In the genomic region with DNA sequence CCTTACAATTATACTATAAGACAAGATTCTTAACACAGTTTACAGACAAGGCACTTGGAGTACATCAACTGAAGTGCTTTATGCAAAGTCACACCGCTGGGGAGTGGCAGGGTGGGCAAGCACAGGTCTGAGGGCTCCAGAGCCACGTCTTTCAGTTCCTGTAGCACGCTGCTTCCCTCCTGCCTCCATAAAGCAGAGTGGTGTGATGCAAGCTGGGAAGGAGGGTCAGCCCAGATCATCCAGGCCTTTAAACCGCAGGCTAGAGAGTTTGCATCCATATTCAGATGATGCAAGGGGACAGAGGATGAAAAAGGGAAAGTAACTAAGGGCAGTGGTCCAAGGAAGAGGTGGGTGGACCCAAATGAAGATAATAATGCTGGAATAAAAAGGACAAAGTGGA, we compare ENCODE assay signal across 2 cellular contexts.
A peak's percentile ranks its signal among the peaks of the same experiment; 100 is the strongest.
TF ChIP-seq lines count a peak whose summit lies in the region.

No MANE protein-coding gene starts in this region.

TF ChIP-seq in GM23338, 12 proteins besides CTCF, POLR2A, EP300 and RAD21 (continued from another document):
- TF ChIP-seq, protein P1, sequence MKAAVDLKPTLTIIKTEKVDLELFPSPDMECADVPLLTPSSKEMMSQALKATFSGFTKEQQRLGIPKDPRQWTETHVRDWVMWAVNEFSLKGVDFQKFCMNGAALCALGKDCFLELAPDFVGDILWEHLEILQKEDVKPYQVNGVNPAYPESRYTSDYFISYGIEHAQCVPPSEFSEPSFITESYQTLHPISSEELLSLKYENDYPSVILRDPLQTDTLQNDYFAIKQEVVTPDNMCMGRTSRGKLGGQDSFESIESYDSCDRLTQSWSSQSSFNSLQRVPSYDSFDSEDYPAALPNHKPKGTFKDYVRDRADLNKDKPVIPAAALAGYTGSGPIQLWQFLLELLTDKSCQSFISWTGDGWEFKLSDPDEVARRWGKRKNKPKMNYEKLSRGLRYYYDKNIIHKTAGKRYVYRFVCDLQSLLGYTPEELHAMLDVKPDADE (IDR thresholded peaks at IDR 0.05): no peak
- TF ChIP-seq, protein P2, sequence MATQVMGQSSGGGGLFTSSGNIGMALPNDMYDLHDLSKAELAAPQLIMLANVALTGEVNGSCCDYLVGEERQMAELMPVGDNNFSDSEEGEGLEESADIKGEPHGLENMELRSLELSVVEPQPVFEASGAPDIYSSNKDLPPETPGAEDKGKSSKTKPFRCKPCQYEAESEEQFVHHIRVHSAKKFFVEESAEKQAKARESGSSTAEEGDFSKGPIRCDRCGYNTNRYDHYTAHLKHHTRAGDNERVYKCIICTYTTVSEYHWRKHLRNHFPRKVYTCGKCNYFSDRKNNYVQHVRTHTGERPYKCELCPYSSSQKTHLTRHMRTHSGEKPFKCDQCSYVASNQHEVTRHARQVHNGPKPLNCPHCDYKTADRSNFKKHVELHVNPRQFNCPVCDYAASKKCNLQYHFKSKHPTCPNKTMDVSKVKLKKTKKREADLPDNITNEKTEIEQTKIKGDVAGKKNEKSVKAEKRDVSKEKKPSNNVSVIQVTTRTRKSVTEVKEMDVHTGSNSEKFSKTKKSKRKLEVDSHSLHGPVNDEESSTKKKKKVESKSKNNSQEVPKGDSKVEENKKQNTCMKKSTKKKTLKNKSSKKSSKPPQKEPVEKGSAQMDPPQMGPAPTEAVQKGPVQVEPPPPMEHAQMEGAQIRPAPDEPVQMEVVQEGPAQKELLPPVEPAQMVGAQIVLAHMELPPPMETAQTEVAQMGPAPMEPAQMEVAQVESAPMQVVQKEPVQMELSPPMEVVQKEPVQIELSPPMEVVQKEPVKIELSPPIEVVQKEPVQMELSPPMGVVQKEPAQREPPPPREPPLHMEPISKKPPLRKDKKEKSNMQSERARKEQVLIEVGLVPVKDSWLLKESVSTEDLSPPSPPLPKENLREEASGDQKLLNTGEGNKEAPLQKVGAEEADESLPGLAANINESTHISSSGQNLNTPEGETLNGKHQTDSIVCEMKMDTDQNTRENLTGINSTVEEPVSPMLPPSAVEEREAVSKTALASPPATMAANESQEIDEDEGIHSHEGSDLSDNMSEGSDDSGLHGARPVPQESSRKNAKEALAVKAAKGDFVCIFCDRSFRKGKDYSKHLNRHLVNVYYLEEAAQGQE (IDR thresholded peaks at IDR 0.05; ENCODE audit: unreplicated experiment): no peak
- TF ChIP-seq, protein P3, sequence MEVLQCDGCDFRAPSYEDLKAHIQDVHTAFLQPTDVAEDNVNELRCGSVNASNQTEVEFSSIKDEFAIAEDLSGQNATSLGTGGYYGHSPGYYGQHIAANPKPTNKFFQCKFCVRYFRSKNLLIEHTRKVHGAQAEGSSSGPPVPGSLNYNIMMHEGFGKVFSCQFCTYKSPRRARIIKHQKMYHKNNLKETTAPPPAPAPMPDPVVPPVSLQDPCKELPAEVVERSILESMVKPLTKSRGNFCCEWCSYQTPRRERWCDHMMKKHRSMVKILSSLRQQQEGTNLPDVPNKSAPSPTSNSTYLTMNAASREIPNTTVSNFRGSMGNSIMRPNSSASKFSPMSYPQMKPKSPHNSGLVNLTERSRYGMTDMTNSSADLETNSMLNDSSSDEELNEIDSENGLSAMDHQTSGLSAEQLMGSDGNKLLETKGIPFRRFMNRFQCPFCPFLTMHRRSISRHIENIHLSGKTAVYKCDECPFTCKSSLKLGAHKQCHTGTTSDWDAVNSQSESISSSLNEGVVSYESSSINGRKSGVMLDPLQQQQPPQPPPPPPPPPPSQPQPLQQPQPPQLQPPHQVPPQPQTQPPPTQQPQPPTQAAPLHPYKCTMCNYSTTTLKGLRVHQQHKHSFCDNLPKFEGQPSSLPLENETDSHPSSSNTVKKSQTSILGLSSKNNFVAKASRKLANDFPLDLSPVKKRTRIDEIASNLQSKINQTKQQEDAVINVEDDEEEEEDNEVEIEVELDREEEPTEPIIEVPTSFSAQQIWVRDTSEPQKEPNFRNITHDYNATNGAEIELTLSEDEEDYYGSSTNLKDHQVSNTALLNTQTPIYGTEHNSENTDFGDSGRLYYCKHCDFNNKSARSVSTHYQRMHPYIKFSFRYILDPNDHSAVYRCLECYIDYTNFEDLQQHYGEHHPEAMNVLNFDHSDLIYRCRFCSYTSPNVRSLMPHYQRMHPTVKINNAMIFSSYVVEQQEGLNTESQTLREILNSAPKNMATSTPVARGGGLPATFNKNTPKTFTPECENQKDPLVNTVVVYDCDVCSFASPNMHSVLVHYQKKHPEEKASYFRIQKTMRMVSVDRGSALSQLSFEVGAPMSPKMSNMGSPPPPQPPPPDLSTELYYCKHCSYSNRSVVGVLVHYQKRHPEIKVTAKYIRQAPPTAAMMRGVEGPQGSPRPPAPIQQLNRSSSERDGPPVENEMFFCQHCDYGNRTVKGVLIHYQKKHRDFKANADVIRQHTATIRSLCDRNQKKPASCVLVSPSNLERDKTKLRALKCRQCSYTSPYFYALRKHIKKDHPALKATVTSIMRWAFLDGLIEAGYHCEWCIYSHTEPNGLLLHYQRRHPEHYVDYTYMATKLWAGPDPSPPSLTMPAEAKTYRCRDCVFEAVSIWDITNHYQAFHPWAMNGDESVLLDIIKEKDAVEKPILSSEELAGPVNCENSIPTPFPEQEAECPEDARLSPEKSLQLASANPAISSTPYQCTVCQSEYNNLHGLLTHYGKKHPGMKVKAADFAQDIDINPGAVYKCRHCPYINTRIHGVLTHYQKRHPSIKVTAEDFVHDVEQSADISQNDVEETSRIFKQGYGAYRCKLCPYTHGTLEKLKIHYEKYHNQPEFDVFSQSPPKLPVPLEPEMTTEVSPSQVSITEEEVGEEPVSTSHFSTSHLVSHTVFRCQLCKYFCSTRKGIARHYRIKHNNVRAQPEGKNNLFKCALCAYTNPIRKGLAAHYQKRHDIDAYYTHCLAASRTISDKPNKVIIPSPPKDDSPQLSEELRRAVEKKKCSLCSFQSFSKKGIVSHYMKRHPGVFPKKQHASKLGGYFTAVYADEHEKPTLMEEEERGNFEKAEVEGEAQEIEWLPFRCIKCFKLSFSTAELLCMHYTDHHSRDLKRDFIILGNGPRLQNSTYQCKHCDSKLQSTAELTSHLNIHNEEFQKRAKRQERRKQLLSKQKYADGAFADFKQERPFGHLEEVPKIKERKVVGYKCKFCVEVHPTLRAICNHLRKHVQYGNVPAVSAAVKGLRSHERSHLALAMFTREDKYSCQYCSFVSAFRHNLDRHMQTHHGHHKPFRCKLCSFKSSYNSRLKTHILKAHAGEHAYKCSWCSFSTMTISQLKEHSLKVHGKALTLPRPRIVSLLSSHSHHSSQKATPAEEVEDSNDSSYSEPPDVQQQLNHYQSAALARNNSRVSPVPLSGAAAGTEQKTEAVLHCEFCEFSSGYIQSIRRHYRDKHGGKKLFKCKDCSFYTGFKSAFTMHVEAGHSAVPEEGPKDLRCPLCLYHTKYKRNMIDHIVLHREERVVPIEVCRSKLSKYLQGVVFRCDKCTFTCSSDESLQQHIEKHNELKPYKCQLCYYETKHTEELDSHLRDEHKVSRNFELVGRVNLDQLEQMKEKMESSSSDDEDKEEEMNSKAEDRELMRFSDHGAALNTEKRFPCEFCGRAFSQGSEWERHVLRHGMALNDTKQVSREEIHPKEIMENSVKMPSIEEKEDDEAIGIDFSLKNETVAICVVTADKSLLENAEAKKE (CRISPR knock-in tag; IDR thresholded peaks at IDR 0.05): no peak
- TF ChIP-seq JUNB (IDR thresholded peaks at IDR 0.05; ENCODE audit: unreplicated experiment): no peak
- TF ChIP-seq EZH2phosphoT487 (IDR thresholded peaks at IDR 0.05; ENCODE audit: unreplicated experiment): no peak
- no peak for TF ChIP-seq NANOG (IDR thresholded peaks at IDR 0.05; ENCODE audit: borderline replicate concordance)
- no peak for TF ChIP-seq POLR2AphosphoS5 (IDR thresholded peaks at IDR 0.05; ENCODE audit: low read depth)
- no peak for TF ChIP-seq EZH2 (IDR thresholded peaks at IDR 0.05; ENCODE audit: low read depth, unreplicated experiment)

TF ChIP-seq in K562, 482 proteins besides CTCF, POLR2A, EP300 and RAD21 (continued from another document and continues in another):
- TF ChIP-seq, protein P4, sequence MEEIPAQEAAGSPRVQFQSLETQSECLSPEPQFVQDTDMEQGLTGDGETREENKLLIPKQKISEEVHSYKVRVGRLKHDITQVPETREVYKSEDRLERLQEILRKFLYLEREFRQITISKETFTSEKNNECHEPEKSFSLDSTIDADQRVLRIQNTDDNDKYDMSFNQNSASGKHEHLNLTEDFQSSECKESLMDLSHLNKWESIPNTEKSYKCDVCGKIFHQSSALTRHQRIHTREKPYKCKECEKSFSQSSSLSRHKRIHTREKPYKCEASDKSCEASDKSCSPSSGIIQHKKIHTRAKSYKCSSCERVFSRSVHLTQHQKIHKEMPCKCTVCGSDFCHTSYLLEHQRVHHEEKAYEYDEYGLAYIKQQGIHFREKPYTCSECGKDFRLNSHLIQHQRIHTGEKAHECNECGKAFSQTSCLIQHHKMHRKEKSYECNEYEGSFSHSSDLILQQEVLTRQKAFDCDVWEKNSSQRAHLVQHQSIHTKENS (CRISPR knock-in tag; IDR thresholded peaks at IDR 0.05): no peak
- peak; percentile 79 for TF ChIP-seq L3MBTL2 (IDR thresholded peaks at IDR 0.05)
- TF ChIP-seq TBP (optimal IDR thresholded peaks at IDR 0.05; ENCODE audit: low read depth, low read length): no peak
- peak; percentile 57 for TF ChIP-seq SMAD4 (CRISPR knock-in tag; conservative IDR thresholded peaks at IDR 0.05)
- TF ChIP-seq KDM4B (IDR thresholded peaks at IDR 0.05; ENCODE audit: borderline replicate concordance in 2 of 2, low read depth in 1 of 2): no peak
- TF ChIP-seq ZBTB7A (IDR thresholded peaks at IDR 0.05; ENCODE audit: borderline replicate concordance, control insufficient read depth, low read depth, low read length): no peak
- TF ChIP-seq CEBPG (CRISPR knock-in tag; IDR thresholded peaks at IDR 0.05): no peak
- TF ChIP-seq CEBPG (tag; conservative IDR thresholded peaks at IDR 0.05 in 1 of 2, IDR thresholded peaks at IDR 0.05 in 1 of 2): peak; percentile 27 to 67; a peak in 3 of 4 replicates
- no peak for TF ChIP-seq ATF4 (CRISPR knock-in tag; IDR thresholded peaks at IDR 0.05)
- no peak for TF ChIP-seq SRF (CRISPR knock-in tag; IDR thresholded peaks at IDR 0.05)
- peak; percentile 50; the same call in 1 of the 2 replicates for TF ChIP-seq ATF3 (IDR thresholded peaks at IDR 0.05)
- no peak for TF ChIP-seq ATF3 (CRISPR knock-in tag; conservative IDR thresholded peaks at IDR 0.05)
- no peak for TF ChIP-seq STAG1 (CRISPR knock-in tag; IDR thresholded peaks at IDR 0.05; ENCODE audit: borderline replicate concordance)
- no peak for TF ChIP-seq RBM17 (IDR thresholded peaks at IDR 0.05; ENCODE audit: borderline replicate concordance, low read depth, low read length)
- no peak for TF ChIP-seq NCOA1 (IDR thresholded peaks at IDR 0.05; ENCODE audit: low read depth)
- no peak for TF ChIP-seq SMC3 (conservative IDR thresholded peaks at IDR 0.05; ENCODE audit: insufficient read depth, low read depth, low read length)
- TF ChIP-seq IRF1 (CRISPR knock-in tag; IDR thresholded peaks at IDR 0.05; ENCODE audit: borderline replicate concordance): no peak
- no peak for TF ChIP-seq RHOXF2B (CRISPR knock-in tag; conservative IDR thresholded peaks at IDR 0.05)
- no peak for TF ChIP-seq ZFX (CRISPR knock-in tag; IDR thresholded peaks at IDR 0.05)
- TF ChIP-seq CEBPB (tag; IDR thresholded peaks at IDR 0.05): peak; percentile 18; the same call in 1 of the 2 replicates
- no peak for TF ChIP-seq NUFIP1 (IDR thresholded peaks at IDR 0.05; ENCODE audit: partially characterized antibody)
